Comparison of ENCODE assay signal across 23 cellular contexts in genomic region chr9:26181836-26182235, GRCh38.
"Had no signal": no experiment of that assay in that cellular context is flagged by ENCODE, and none has a peak within 500 bp of the region (broad histone marks: within the 10 kb centered on the region; RNA-seq: fewer than 3 reads in every experiment).

No MANE protein-coding gene starts in this region.

- H3K27me3 ChIP-seq: brain microvascular endothelial cell, Peyer's patch, SJCRH30 had no signal

- H3K9me3 ChIP-seq: Peyer's patch, SJCRH30, SK-N-SH had no signal

- H3K4me1 Mint-ChIP-seq: activated CD4-positive, alpha-beta T cell treated with anti-CD3 and anti-CD28 coated beads, Interleukin-2, amount 10 ng/mL, durations not matched to agents 7 days and 5 days; activated T-helper 17 cell treated with anti-CD3 and anti-CD28 coated beads, Interleukin-2, amount 50 U/mL, for 72 hours had no signal

- H3K4me1 ChIP-seq: Peyer's patch, SJCRH30 had no signal

- H3K36me3 Mint-ChIP-seq: activated CD4-positive, alpha-beta memory T cell treated with anti-CD3 and anti-CD28 coated beads for 36 hours; activated naive CD8-positive, alpha-beta T cell had no signal

- ATAC-seq: activated T-helper 17 cell treated with anti-CD3 and anti-CD28 coated beads, Interleukin-2, amount 50 U/mL, for 72 hours had no signal

- H3K4me2 ChIP-seq: SK-N-SH had no signal

- H3K9ac ChIP-seq: SK-N-SH had no signal

- H3K27ac Mint-ChIP-seq: activated CD4-positive, alpha-beta memory T cell treated with anti-CD3 and anti-CD28 coated beads for 36 hours; activated CD4-positive, alpha-beta T cell treated with anti-CD3 and anti-CD28 coated beads, Interleukin-2, amount 10 ng/mL, durations not matched to agents 7 days and 5 days; activated naive CD4-positive, alpha-beta T cell treated with anti-CD3 and anti-CD28 coated beads for 36 hours; activated naive CD8-positive, alpha-beta T cell; activated T-helper 17 cell treated with anti-CD3 and anti-CD28 coated beads, Interleukin-2, amount 50 U/mL, for 72 hours had no signal

- DNase-seq: activated CD4-positive, alpha-beta memory T cell treated with anti-CD3 and anti-CD28 coated beads for 36 hours; activated CD4-positive, alpha-beta T cell treated with anti-CD3 and anti-CD28 coated beads, Interleukin-2, amount 10 ng/mL, durations not matched to agents 7 days and 5 days; activated CD4-positive, CD25-positive, alpha-beta regulatory T cell; activated gamma-delta T cell; activated naive CD4-positive, alpha-beta T cell treated with anti-CD3 and anti-CD28 coated beads for 36 hours; activated T-cell treated with anti-CD3 and anti-CD28 coated beads for 4 hours; activated T-cell treated with anti-CD3 and anti-CD28 coated beads, Interleukin-2, amount 50 U/mL, for 48 hours; brain microvascular endothelial cell; cerebellar nuclear complex; NCI-H1105 treated with DMSO at 0.1 percent for 48 hours; NCI-H1930; NCI-H345; NCI-H510A treated with DMSO at 0.1 percent for 48 hours; NCI-H748 treated with DMSO at 0.1 percent for 48 hours; Peyer's patch; Right ventricle myocardium superior; SJCRH30; SK-N-SH; T-helper 1 cell had no signal

- H3K4me3 ChIP-seq: Peyer's patch, SJCRH30 had no signal

- H3K36me3 ChIP-seq: brain microvascular endothelial cell, Peyer's patch, SJCRH30 had no signal

- H3K27me3 Mint-ChIP-seq: activated CD4-positive, alpha-beta memory T cell treated with anti-CD3 and anti-CD28 coated beads for 36 hours; activated CD4-positive, alpha-beta T cell treated with anti-CD3 and anti-CD28 coated beads, Interleukin-2, amount 10 ng/mL, durations not matched to agents 7 days and 5 days; activated naive CD8-positive, alpha-beta T cell; activated T-helper 17 cell treated with anti-CD3 and anti-CD28 coated beads, Interleukin-2, amount 50 U/mL, for 72 hours had no signal

- H3K4me3 Mint-ChIP-seq: activated CD4-positive, alpha-beta memory T cell treated with anti-CD3 and anti-CD28 coated beads for 36 hours; activated CD4-positive, alpha-beta T cell treated with anti-CD3 and anti-CD28 coated beads, Interleukin-2, amount 10 ng/mL, durations not matched to agents 7 days and 5 days; activated naive CD4-positive, alpha-beta T cell treated with anti-CD3 and anti-CD28 coated beads for 36 hours; activated naive CD8-positive, alpha-beta T cell; activated T-helper 17 cell treated with anti-CD3 and anti-CD28 coated beads, Interleukin-2, amount 50 U/mL, for 72 hours had no signal

- H3K27ac ChIP-seq: brain microvascular endothelial cell, Peyer's patch, RWPE1, SJCRH30, VCaP had no signal
